8 cellular contexts compared by ENCODE assay signal in the genomic region with DNA sequence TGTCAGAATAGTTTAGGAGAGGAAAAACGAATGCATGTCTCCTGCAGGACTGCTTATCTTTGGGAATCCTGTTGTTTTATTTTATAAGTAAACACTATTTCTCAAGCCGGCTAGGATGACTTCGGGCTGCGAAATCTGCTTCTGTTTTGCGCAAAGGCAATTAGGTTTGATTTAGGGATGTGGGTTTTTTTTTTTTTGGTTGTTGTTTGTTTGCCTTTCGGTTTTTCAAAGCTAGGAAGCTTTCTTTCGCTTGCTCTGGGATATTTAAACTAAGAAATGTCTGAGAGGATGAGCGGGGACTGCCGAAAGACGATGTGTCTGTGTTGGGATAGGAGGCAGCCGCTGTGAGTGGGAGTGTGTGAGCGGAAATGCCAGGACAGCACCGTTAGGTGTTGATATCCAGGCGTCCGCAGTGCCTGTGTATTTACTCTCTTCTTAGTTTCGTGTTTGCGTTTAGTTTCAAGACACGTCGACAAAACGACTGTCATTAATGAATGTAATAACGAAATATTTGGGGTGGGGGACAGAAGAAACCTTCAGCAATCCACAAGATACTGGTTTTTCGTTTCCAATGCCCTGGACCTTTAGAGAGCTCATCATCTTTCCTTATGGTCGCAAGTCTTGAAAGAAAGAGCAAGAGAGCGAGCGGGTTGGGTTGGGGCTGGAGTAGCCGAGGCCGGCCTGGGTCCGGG. TPM values are rescaled to one million over a fixed set of nuclear protein-coding genes. Genes with fewer than 3 reads are reported as not detected.
DNase-seq lines count a peak whose midpoint lies in the region; ATAC-seq and FAIRE-seq lines count a peak whose summit lies in the region.

No MANE protein-coding gene starts in this region.

- ATAC-seq in CD4-positive, CD25-positive, alpha-beta regulatory T cell (ENCODE audit: low read depth in 2 of 2), result no peak
- ATAC-seq in GM18519 (IDR thresholded peaks at IDR 0.05; ENCODE audit: low FRiP score, unreplicated experiment) (no peak), GM18909 (IDR thresholded peaks at IDR 0.05; ENCODE audit: poor library complexity, unreplicated experiment) (no peak)

- no peaks in the 10 kb centered on the region for H3K36me3 ChIP-seq in CD4-positive, CD25-positive, alpha-beta regulatory T cell (ENCODE audit: control insufficient read depth, insufficient read depth, low read length)
- H3K36me3 ChIP-seq in mucosa of rectum (ENCODE audit: control insufficient read depth in 2 of 2, insufficient read depth in 2 of 2, low read length in 2 of 2), result no peaks in the 10 kb centered on the region

- peak overlapping the region; percentile 72 to 96 (median 82) for H3K4me3 Mint-ChIP-seq in CD4-positive, CD25-positive, alpha-beta regulatory T cell
- peak overlapping the region; percentile 83 for H3K4me3 Mint-ChIP-seq in activated CD4-positive, alpha-beta memory T cell treated with anti-CD3 and anti-CD28 coated beads, Interleukin-2, amount 10 ng/mL, durations not matched to agents 7 days and 5 days

- CTCF ChIA-PET in activated CD4-positive, alpha-beta memory T cell treated with anti-CD3 and anti-CD28 coated beads, Interleukin-2, amount 10 ng/mL, durations not matched to agents 7 days and 5 days (lab: Charles Lee), result interaction anchor here (2.0 to 2.1 kb wide), 2 partner anchors 26 to 101 kb away, joined by 7 to 10 read pairs; partner anchors contain the start of gene ETFA

- no peak overlapping the region for H3K27ac ChIP-seq in CD4-positive, CD25-positive, alpha-beta regulatory T cell (ENCODE audit: insufficient read depth, low read length, poor library complexity, severe bottlenecking)
- peak overlapping the region in 1 of 2 donors; percentile 24 for H3K27ac ChIP-seq in mucosa of rectum (ENCODE audit: low read depth in 2 of 2, low read length in 2 of 2)

- peaks cover 35% of the 10 kb centered on the region for H3K27me3 ChIP-seq in CD4-positive, CD25-positive, alpha-beta regulatory T cell (ENCODE audit: control insufficient read depth, insufficient read depth, low read length)
- H3K27me3 ChIP-seq in mucosa of rectum (ENCODE audit: control insufficient read depth in 2 of 2, insufficient read depth in 2 of 2, low read length in 2 of 2), result peaks cover 68 to 79% of the 10 kb centered on the region in 2 donors

- no peaks in the 10 kb centered on the region for H3K36me3 Mint-ChIP-seq in CD4-positive, CD25-positive, alpha-beta regulatory T cell
- H3K36me3 Mint-ChIP-seq in activated CD4-positive, alpha-beta memory T cell treated with anti-CD3 and anti-CD28 coated beads, Interleukin-2, amount 10 ng/mL, durations not matched to agents 7 days and 5 days (ENCODE audit: low read depth), result peaks cover 28% of the 10 kb centered on the region

- FAIRE-seq in HTR-8/SVneo (lab: Jason Lieb, UNC) (no peak), frontal cortex (lab: Jason Lieb, UNC) (no peak)

- peak overlapping the region; percentile 71 for H3K4me3 ChIP-seq in CD4-positive, CD25-positive, alpha-beta regulatory T cell (ENCODE audit: low read depth, low read length)
- peak overlapping the region; percentile 38 to 69 for H3K4me3 ChIP-seq in mucosa of rectum (ENCODE audit: low read length in 2 of 2)

- H3K9me3 Mint-ChIP-seq in CD4-positive, CD25-positive, alpha-beta regulatory T cell, result peaks cover 0 to 6% (median 0%) of the 10 kb centered on the region in 7 donors
- H3K9me3 Mint-ChIP-seq in activated CD4-positive, alpha-beta memory T cell treated with anti-CD3 and anti-CD28 coated beads, Interleukin-2, amount 10 ng/mL, durations not matched to agents 7 days and 5 days, result no peaks in the 10 kb centered on the region

- H3K27me3 Mint-ChIP-seq in CD4-positive, CD25-positive, alpha-beta regulatory T cell, result peaks cover 94% of the 10 kb centered on the region
- peaks cover 58% of the 10 kb centered on the region for H3K27me3 Mint-ChIP-seq in activated CD4-positive, alpha-beta memory T cell treated with anti-CD3 and anti-CD28 coated beads, Interleukin-2, amount 10 ng/mL, durations not matched to agents 7 days and 5 days

- H3K4me1 ChIP-seq in CD4-positive, CD25-positive, alpha-beta regulatory T cell (ENCODE audit: control insufficient read depth, insufficient read depth, low read length, poor library complexity, severe bottlenecking), result peaks cover 70% of the 10 kb centered on the region
- H3K4me1 ChIP-seq in mucosa of rectum (ENCODE audit: control insufficient read depth in 2 of 2, insufficient read depth in 2 of 2, low read length in 2 of 2), result peaks cover 47 to 54% of the 10 kb centered on the region in 2 donors

- DNase-seq in CD4-positive, CD25-positive, alpha-beta regulatory T cell, result peak in 2 of 3 donors; percentile 21 to 38
- peak; percentile 68 for DNase-seq in HTR-8/SVneo (ENCODE audit: insufficient read length, low spot score)
- no peak for DNase-seq in activated CD4-positive, alpha-beta memory T cell treated with anti-CD3 and anti-CD28 coated beads, Interleukin-2, amount 10 ng/mL, durations not matched to agents 7 days and 5 days
- DNase-seq in frontal cortex (ENCODE audit: low spot score in 2 of 2), result no peak
- DNase-seq in NCI-H2107 treated with DMSO at 0.1 percent for 48 hours (lab: John Stamatoyannopoulos, UW; ENCODE audit: unreplicated experiment), result no peak

- no peaks in the 10 kb centered on the region for H3K9me3 ChIP-seq in CD4-positive, CD25-positive, alpha-beta regulatory T cell (ENCODE audit: control insufficient read depth in 2 of 2, low read length in 2 of 2)
- no peaks in the 10 kb centered on the region for H3K9me3 ChIP-seq in mucosa of rectum (ENCODE audit: control insufficient read depth in 2 of 2, low read length in 2 of 2)

- H3K9ac ChIP-seq in mucosa of rectum (ENCODE audit: low read depth in 1 of 2, low read length in 2 of 2), result peak overlapping the region in 1 of 2 donors; percentile 10

- POLR2A ChIA-PET in activated CD4-positive, alpha-beta memory T cell treated with anti-CD3 and anti-CD28 coated beads, Interleukin-2, amount 10 ng/mL, durations not matched to agents 7 days and 5 days (lab: Charles Lee), result interaction anchor here (1.4 to 3.1 kb wide), 3 partner anchors 9 to 26 kb away, joined by 3 to 15 read pairs (median 13); partner anchors contain the start of gene ETFA

- no peak overlapping the region for H3K27ac Mint-ChIP-seq in CD4-positive, CD25-positive, alpha-beta regulatory T cell
- H3K27ac Mint-ChIP-seq in activated CD4-positive, alpha-beta memory T cell treated with anti-CD3 and anti-CD28 coated beads, Interleukin-2, amount 10 ng/mL, durations not matched to agents 7 days and 5 days, result peak overlapping the region; percentile 62

- peaks cover 8 to 65% (median 42%) of the 10 kb centered on the region in 4 donors for H3K4me1 Mint-ChIP-seq in CD4-positive, CD25-positive, alpha-beta regulatory T cell
- H3K4me1 Mint-ChIP-seq in activated CD4-positive, alpha-beta memory T cell treated with anti-CD3 and anti-CD28 coated beads, Interleukin-2, amount 10 ng/mL, durations not matched to agents 7 days and 5 days, result peaks cover 66% of the 10 kb centered on the region

RNA-seq across cellular contexts. Expression of gene ISL2, which starts 0.6 kb away (rescaled TPM):
- total RNA-seq in CD4-positive, CD25-positive, alpha-beta regulatory T cell, result 1.4 TPM
- not detected for polyA plus RNA-seq in CD4-positive, CD25-positive, alpha-beta regulatory T cell
- total RNA-seq in activated CD4-positive, alpha-beta memory T cell treated with anti-CD3 and anti-CD28 coated beads, Interleukin-2, amount 10 ng/mL, durations not matched to agents 7 days and 5 days, result 1 to 10 TPM; 3.7 TPM
- not detected for total RNA-seq in frontal cortex

RNA-seq across cellular contexts. Expression of gene ETFA, which starts 25.9 kb away (rescaled TPM):
- 44.5 TPM for total RNA-seq in CD4-positive, CD25-positive, alpha-beta regulatory T cell
- 100 to 1,000 TPM in 3 of 4 donors, 10 to 100 TPM in 1; 98.0 to 166 (median 120) TPM for polyA plus RNA-seq in CD4-positive, CD25-positive, alpha-beta regulatory T cell
- 100 to 1,000 TPM; 109 to 112 TPM for total RNA-seq in activated CD4-positive, alpha-beta memory T cell treated with anti-CD3 and anti-CD28 coated beads, Interleukin-2, amount 10 ng/mL, durations not matched to agents 7 days and 5 days
- total RNA-seq in frontal cortex, result 61.1 TPM

Comparison
In these comparisons a context has a peak if more than half of its experiments do, and no peak if none do; other contexts are left out.
1. DNase-seq: peak in CD4-positive, CD25-positive, alpha-beta regulatory T cell (2 of 3) and HTR-8/SVneo (single experiment); none in activated CD4-positive, alpha-beta memory T cell treated with anti-CD3 and anti-CD28 coated beads, Interleukin-2, amount 10 ng/mL, durations not matched to agents 7 days and 5 days (single experiment), frontal cortex (0 of 2) and NCI-H2107 treated with DMSO at 0.1 percent for 48 hours (single experiment).